ENCODE assay signal across 1 cellular context in genomic region chr6:42028234-42029061, GRCh38.
TF ChIP-seq lines count a peak whose summit lies in the region.

No MANE protein-coding gene starts in this region.

TF ChIP-seq in IMR-90, 13 proteins besides CTCF, POLR2A, EP300 and RAD21:
- TF ChIP-seq ELK1 (IDR thresholded peaks at IDR 0.05; ENCODE audit: borderline replicate concordance, low read depth, low read length) (no peak), NFE2L2 (IDR thresholded peaks at IDR 0.05; ENCODE audit: low read depth, low read length) (peak; percentile 92), FOS (IDR thresholded peaks at IDR 0.05; ENCODE audit: low read depth, low read length) (peak; percentile 51), MAFK (IDR thresholded peaks at IDR 0.05; ENCODE audit: low read depth, low read length) (peak; percentile 72; the same call in 1 of the 2 replicates)
